In the genomic region with DNA sequence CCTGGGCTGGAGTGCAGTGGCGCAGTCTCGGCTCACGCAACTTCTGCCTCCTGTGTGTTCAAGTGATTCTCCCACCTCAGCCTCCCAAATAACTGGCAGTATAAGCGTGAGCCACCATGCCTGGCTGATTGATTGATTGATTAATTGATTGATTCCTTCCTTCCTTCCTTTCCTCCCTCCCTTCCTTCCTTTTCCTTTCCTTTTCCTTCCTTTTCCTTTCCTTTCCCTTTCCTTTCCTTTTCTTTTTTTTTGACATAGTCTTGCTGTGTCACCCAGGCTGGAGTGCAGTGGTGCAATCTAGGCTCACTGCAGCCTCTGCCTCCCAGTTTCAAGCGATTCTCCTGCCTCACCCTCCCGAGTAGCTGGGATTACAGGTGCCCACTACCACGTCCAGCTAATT, we compare ENCODE assay signal across 4 cellular contexts. TPM values are rescaled to one million over a fixed set of nuclear protein-coding genes. Genes with fewer than 3 reads are reported as not detected.
"Had no signal": no experiment of that assay in that cellular context is flagged by ENCODE, and none has a peak within 500 bp of the region (broad histone marks: within the 10 kb centered on the region; RNA-seq: fewer than 3 reads in every experiment).

No MANE protein-coding gene starts in this region.

RNA-seq across cellular contexts. Expression of a gene that starts 30.4 kb away (rescaled TPM):
- total RNA-seq: GM23248, HFFc6, HT1080, IMR-90 had no signal
- polyA plus RNA-seq: GM23248, IMR-90 had no signal
